8 cellular contexts compared by ENCODE assay signal in the genomic region with DNA sequence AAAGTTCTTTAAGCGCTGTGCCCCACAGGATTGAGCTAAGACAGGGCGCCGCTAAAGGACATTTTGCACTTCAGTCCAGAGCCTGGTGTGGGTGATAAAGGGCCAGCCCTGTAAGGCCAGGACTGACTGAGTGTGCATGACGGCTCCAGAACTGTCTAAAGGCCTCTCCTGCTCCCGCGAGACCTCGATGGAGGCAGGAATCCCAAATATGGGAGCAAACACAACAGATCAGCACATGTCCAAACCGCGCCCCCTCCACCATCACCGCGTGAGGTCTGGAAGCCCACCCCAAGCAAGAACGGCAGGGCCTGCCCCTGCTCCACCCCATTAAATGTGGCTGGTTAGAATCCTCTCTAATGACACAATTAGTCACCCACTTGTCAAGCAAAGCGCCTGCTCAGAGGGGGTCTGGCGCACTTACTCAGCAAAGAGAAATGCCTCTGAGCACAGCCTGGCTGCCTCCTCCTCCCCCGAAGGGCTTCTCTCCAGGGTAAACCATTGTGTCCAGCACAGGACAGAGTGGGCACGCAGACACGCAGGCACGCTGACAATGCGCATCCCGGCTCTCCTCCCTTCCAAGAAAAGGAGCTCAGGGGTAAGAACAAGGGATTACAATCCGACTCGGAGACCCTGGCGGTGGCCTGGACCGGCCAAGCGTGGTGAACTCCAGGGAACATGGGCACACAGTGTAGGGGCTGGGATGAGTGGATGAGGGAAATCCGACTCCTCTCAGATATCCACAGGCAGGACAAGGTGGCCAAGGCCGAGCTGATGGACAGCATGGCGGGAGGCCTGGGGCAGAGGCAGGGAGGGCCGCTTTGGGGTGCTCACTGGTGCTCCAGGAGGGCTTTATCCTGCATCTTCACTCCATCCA. TPM values are rescaled to one million over a fixed set of nuclear protein-coding genes. Genes with fewer than 3 reads are reported as not detected.
DNase-seq lines count a peak whose midpoint lies in the region; ATAC-seq and TF ChIP-seq lines count a peak whose summit lies in the region.

No MANE protein-coding gene starts in this region.

- ATAC-seq in left lung (peak; percentile 65), GM21367 (IDR thresholded peaks at IDR 0.05; ENCODE audit: unreplicated experiment) (no peak)

- H3K9me3 ChIP-seq in colonic mucosa (no peaks in the 10 kb centered on the region), left lung (no peaks in the 10 kb centered on the region), subcutaneous abdominal adipose tissue (ENCODE audit: control insufficient read depth in 5 of 5, low read length in 5 of 5) (no peaks in the 10 kb centered on the region)

- H3K9ac ChIP-seq in colonic mucosa (ENCODE audit: low read depth in 2 of 2, low read length in 2 of 2) (peak overlapping the region; percentile 35 to 66), subcutaneous abdominal adipose tissue (ENCODE audit: low read length in 5 of 5) (peak overlapping the region; percentile 63 to 82 (median 67))

- no peak for TF ChIP-seq CTCF in colonic mucosa (IDR thresholded peaks at IDR 0.05)
- TF ChIP-seq CTCF in left lung (IDR thresholded peaks at IDR 0.05) = no peak

- H3K36me3 ChIP-seq in colonic mucosa (no peaks in the 10 kb centered on the region), left lung (peaks cover 0 to 20% of the 10 kb centered on the region in 2 donors), subcutaneous abdominal adipose tissue (ENCODE audit: control insufficient read depth in 5 of 5, insufficient read depth in 5 of 5, low read length in 5 of 5) (peaks cover 0 to 15% (median 13%) of the 10 kb centered on the region in 5 donors)

- H3K4me1 ChIP-seq in colonic mucosa = no peaks in the 10 kb centered on the region
- H3K4me1 ChIP-seq in left lung = peaks cover 26 to 46% of the 10 kb centered on the region in 2 donors
- peaks cover 14 to 45% (median 41%) of the 10 kb centered on the region in 5 donors for H3K4me1 ChIP-seq in subcutaneous abdominal adipose tissue (ENCODE audit: control insufficient read depth in 5 of 5, insufficient read depth in 5 of 5, low read length in 5 of 5)

- peak overlapping the region; percentile 74 for H3K27ac ChIP-seq in colonic mucosa
- peak overlapping the region; percentile 67 to 88 for H3K27ac ChIP-seq in left lung
- peak overlapping the region; percentile 95 for H3K27ac ChIP-seq in subcutaneous abdominal adipose tissue (ENCODE audit: low read depth, low read length)

- H3K4me3 ChIP-seq in colonic mucosa (peak overlapping the region; percentile 53), left lung (peak overlapping the region; percentile 51 to 80), subcutaneous abdominal adipose tissue (ENCODE audit: low read depth in 1 of 5, low read length in 5 of 5) (peak overlapping the region; percentile 70 to 77 (median 73))

- DNase-seq in DMS79 (lab: John Stamatoyannopoulos, UW) = peak; percentile 38
- peak; percentile 29 for DNase-seq in NCI-H446 treated with DMSO at 0.1 percent for 48 hours (lab: John Stamatoyannopoulos, UW)
- peak; percentile 70 for DNase-seq in colonic mucosa
- DNase-seq in left lung = peak in 1 of 2 donors; percentile 79
- no peak for DNase-seq in cerebellar nuclear complex (lab: John Stamatoyannopoulos, UW)
- DNase-seq in NCI-H2196 (lab: John Stamatoyannopoulos, UW; ENCODE audit: unreplicated experiment) = no peak

- no peaks in the 10 kb centered on the region for H3K27me3 ChIP-seq in colonic mucosa
- peaks cover 0 to 6% of the 10 kb centered on the region in 2 donors for H3K27me3 ChIP-seq in left lung
- no peaks in the 10 kb centered on the region for H3K27me3 ChIP-seq in subcutaneous abdominal adipose tissue (ENCODE audit: control insufficient read depth in 5 of 5, insufficient read depth in 4 of 5, low read length in 5 of 5)

- intact Hi-C loops in colonic mucosa (cut with DNase I) (no loop called here), left lung (cut with DNase I) (no loop called here)

RNA-seq across cellular contexts. Expression of a gene that starts 1.5 kb away (rescaled TPM):
- total RNA-seq in colonic mucosa (10 to 100 TPM; 20.3 to 39.3 TPM), left lung (100 to 1,000 TPM in 1 of 2 donors, 10 to 100 TPM in 1; 83.2 to 211 TPM)

RNA-seq across cellular contexts. Expression of a gene that starts 17.1 kb away (rescaled TPM):
- total RNA-seq in colonic mucosa = 10 to 100 TPM; 38.6 to 41.6 TPM
- total RNA-seq in left lung = 10 to 100 TPM; 23.5 to 35.9 TPM

RNA-seq across cellular contexts. Expression of a gene that starts 17.3 kb away (rescaled TPM):
- total RNA-seq in colonic mucosa (10 to 100 TPM; 21.7 to 29.7 TPM), left lung (10 to 100 TPM; 30.6 to 33.5 TPM)

RNA-seq across cellular contexts. Expression of a gene that starts 27.8 kb away (rescaled TPM):
- total RNA-seq in colonic mucosa (100 to 1,000 TPM; 163 to 300 TPM), left lung (100 to 1,000 TPM; 114 to 174 TPM)

RNA-seq across cellular contexts. Expression of a gene that starts 28.6 kb away (rescaled TPM):
- 10 to 100 TPM; 24.9 to 38.9 TPM for total RNA-seq in colonic mucosa
- 10 to 100 TPM; 23.6 to 38.2 TPM for total RNA-seq in left lung

Comparison
In these comparisons a context has a peak if more than half of its experiments do, and no peak if none do; other contexts are left out.
1. DNase-seq: peak in DMS79 (single experiment), NCI-H446 treated with DMSO at 0.1 percent for 48 hours (single experiment) and colonic mucosa (single experiment); none in cerebellar nuclear complex (0 of 2) and NCI-H2196 (single experiment).
2. Peak in every context shown above with its lines, with median percentiles within 50 percentile points of each other: H3K27ac ChIP-seq and H3K4me3 ChIP-seq.